19 cellular contexts compared by ENCODE assay signal in the genomic region with DNA sequence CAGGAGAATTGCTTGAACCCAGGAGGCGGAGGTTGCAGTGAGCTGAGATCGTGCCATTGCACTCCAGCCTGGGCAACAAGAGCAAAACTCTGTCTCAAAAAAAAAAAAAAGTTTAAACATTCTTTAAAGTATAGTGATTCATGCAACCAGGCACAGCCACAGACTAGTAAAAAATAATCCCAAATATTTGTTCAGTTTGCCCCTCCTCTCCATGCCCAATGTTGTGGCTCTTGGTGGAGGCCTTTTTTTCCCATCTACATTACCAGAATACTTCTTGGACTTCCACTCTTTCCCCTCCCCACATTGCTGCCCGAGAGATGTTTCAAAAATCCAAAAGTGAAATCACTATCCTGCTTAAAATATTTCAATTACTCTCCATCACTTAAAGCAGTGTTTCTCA. TPM values are rescaled to one million over a fixed set of nuclear protein-coding genes. Genes with fewer than 3 reads are reported as not detected.
DNase-seq lines count a peak whose midpoint lies in the region; ATAC-seq and TF ChIP-seq lines count a peak whose summit lies in the region.
"Had no signal": no experiment of that assay in that cellular context is flagged by ENCODE, and none has a peak within 500 bp of the region (broad histone marks: within the 10 kb centered on the region; RNA-seq: fewer than 3 reads in every experiment).

No MANE protein-coding gene starts in this region.

- no peak for TF ChIP-seq POLR2A in IMR-90 (IDR thresholded peaks at IDR 0.05; ENCODE audit: low read depth, low read length)
- TF ChIP-seq POLR2A in breast epithelium (IDR thresholded peaks at IDR 0.05): no peak

- H2BK15ac ChIP-seq in IMR-90 (ENCODE audit: low read depth, low read length): no peak overlapping the region

- POLR2A ChIA-PET in IMR-90 (lab: Charles Lee; ENCODE audit: unreplicated experiment): no interaction called here

- H3K79me2 ChIP-seq in smooth muscle cell (ENCODE audit: low read depth): no peaks in the 10 kb centered on the region

- H3K27ac ChIP-seq in IMR-90 (ENCODE audit: insufficient read depth, low read length) (no peak overlapping the region), smooth muscle cell (ENCODE audit: low read depth) (peak overlapping the region; percentile 76), breast epithelium (no peak overlapping the region)
- H3K27ac ChIP-seq: C4-2B, SK-N-MC had no signal

- TF ChIP-seq CTCF in IMR-90 (conservative IDR thresholded peaks at IDR 0.05; ENCODE audit: low read depth, low read length) (no peak), smooth muscle cell (IDR thresholded peaks at IDR 0.05; ENCODE audit: borderline replicate concordance, insufficient read depth, poor library complexity, severe bottlenecking) (no peak), breast epithelium (IDR thresholded peaks at IDR 0.05) (no peak)

- no peak overlapping the region for H4K5ac ChIP-seq in IMR-90 (ENCODE audit: low read depth, low read length)

- peaks cover 6% of the 10 kb centered on the region for H3K4me1 ChIP-seq in IMR-90 (ENCODE audit: control insufficient read depth, insufficient read depth, low read length)
- H3K4me1 ChIP-seq in smooth muscle cell (ENCODE audit: low read depth): peaks cover 10% of the 10 kb centered on the region
- H3K4me1 ChIP-seq in breast epithelium: peaks cover 0 to 5% of the 10 kb centered on the region in 2 donors
- H3K4me1 ChIP-seq: Caco-2 had no signal

- H3K9me1 ChIP-seq in IMR-90 (ENCODE audit: insufficient read depth, low read length): peaks cover 3% of the 10 kb centered on the region; the same call in 1 of the 2 replicates

- H3K4me2 ChIP-seq in IMR-90 (ENCODE audit: low read depth, low read length): no peak overlapping the region
- peak overlapping the region; percentile 68 for H3K4me2 ChIP-seq in smooth muscle cell

- H3K23ac ChIP-seq in IMR-90 (ENCODE audit: low read depth, low read length): 0 out of 2 replicates have a peak overlapping the region, but pooled peaks have one; percentile 29

- no peak overlapping the region for H3K4me3 ChIP-seq in IMR-90 (ENCODE audit: insufficient read depth, low read depth, low read length)
- no peak overlapping the region for H3K4me3 ChIP-seq in smooth muscle cell
- no peak overlapping the region for H3K4me3 ChIP-seq in breast epithelium
- H3K4me3 ChIP-seq: SK-N-MC had no signal

- BruUV-seq in IMR-90 (replicated peaks; lab: Mats Ljungman, UMichigan): no TSS peak

- no peaks in the 10 kb centered on the region for H4K20me1 ChIP-seq in IMR-90 (ENCODE audit: insufficient read depth, low read length)
- no peaks in the 10 kb centered on the region for H4K20me1 ChIP-seq in smooth muscle cell (ENCODE audit: low read depth)

- no peaks in the 10 kb centered on the region for H3K27me3 ChIP-seq in IMR-90 (ENCODE audit: control insufficient read depth, insufficient read depth, low read length)
- no peaks in the 10 kb centered on the region for H3K27me3 ChIP-seq in smooth muscle cell (ENCODE audit: low read depth)
- H3K27me3 ChIP-seq in breast epithelium: no peaks in the 10 kb centered on the region

- H3K9ac ChIP-seq in IMR-90 (ENCODE audit: low read depth, low read length) (no peak overlapping the region), smooth muscle cell (ENCODE audit: low read depth) (no peak overlapping the region)

- H2AK9ac ChIP-seq in IMR-90 (replicated peaks; ENCODE audit: low read depth, low read length, poor library complexity): no peak overlapping the region

- H3F3A ChIP-seq in smooth muscle cell (ENCODE audit: low read depth): peaks cover 19% of the 10 kb centered on the region

- H3K79me1 ChIP-seq in IMR-90 (ENCODE audit: low read depth in 1 of 2, low read length in 2 of 2): peaks cover 0 to 6% of the 10 kb centered on the region in 2 experiments; a peak in 1 of 4 replicates

- no peak overlapping the region for H2BK120ac ChIP-seq in IMR-90 (ENCODE audit: low read depth, low read length)

- no peak overlapping the region for H2AK5ac ChIP-seq in IMR-90 (ENCODE audit: low read depth, low read length)

- intact Hi-C loops in IMR-90 (cut with micrococcal nuclease): no loop called here
- intact Hi-C loops in breast epithelium (cut with DNase I; ENCODE audit: low total_unique reads): no loop called here

- H3K56ac ChIP-seq in IMR-90 (ENCODE audit: extremely low read depth, insufficient read depth, low read length): 0 out of 2 replicates have a peak overlapping the region, but pooled peaks have one; percentile 9

- dilution Hi-C loops in IMR-90 (cut with HindIII; ENCODE audit: low sequenced_read_pairs, unreplicated experiment): no loop called here

- ATAC-seq in IMR-90 (ENCODE audit: low read depth): peak; percentile 15
- ATAC-seq: T-cell had no signal

- TF ChIP-seq RAD21 in IMR-90 (IDR thresholded peaks at IDR 0.05; ENCODE audit: low read length): no peak

- H3K18ac ChIP-seq in IMR-90 (ENCODE audit: low read depth, low read length): no peak overlapping the region; the same call in 1 of the 2 replicates

- H2BK20ac ChIP-seq in IMR-90 (ENCODE audit: low read depth, low read length): peak overlapping the region; percentile 38; the same call in 1 of the 2 replicates

- in situ Hi-C loops in IMR-90 (cut with MboI; ENCODE audit: low sequenced_read_pairs): no loop called here

- CTCF ChIA-PET in IMR-90 (lab: Yijun Ruan, JAX): no interaction called here

- H3K4ac ChIP-seq in IMR-90 (ENCODE audit: low read depth, low read length): peak overlapping the region; percentile 31; the same call in 1 of the 2 replicates

- H3K9me3 ChIP-seq in IMR-90 (ENCODE audit: control insufficient read depth, insufficient read depth, low read length) (no peaks in the 10 kb centered on the region), smooth muscle cell (replicated peaks; ENCODE audit: low read depth) (no peaks in the 10 kb centered on the region), breast epithelium (no peaks in the 10 kb centered on the region)
- H3K9me3 ChIP-seq: Caco-2 had no signal

- H2BK5ac ChIP-seq in IMR-90 (ENCODE audit: low read depth, low read length, poor library complexity, severe bottlenecking): no peak overlapping the region

- H4K91ac ChIP-seq in IMR-90 (ENCODE audit: insufficient read depth, low read depth, low read length): no peak overlapping the region

- 0 out of 2 replicates have a peak overlapping the region, but pooled peaks have one; percentile 4 for H3K14ac ChIP-seq in IMR-90 (replicated peaks; ENCODE audit: low read depth, low read length)

- DNase-seq in EL (peak; percentile 64), IMR-90 (no peak), astrocyte of the hippocampus (ENCODE audit: low read depth, low spot score) (peak; percentile 30), smooth muscle cell (lab: John Stamatoyannopoulos, UW; ENCODE audit: unreplicated experiment) (no peak), GM19240 (ENCODE audit: insufficient read length, low spot score) (no peak), NCI-H187 (lab: John Stamatoyannopoulos, UW) (no peak), breast epithelium (ENCODE audit: low spot score in 2 of 2) (no peak), NCI-H2171 treated with DMSO at 0.1 percent for 48 hours (lab: John Stamatoyannopoulos, UW) (no peak)
- DNase-seq: Caco-2; DMS53; MV-4-11; NCI-H1436; NCI-H345; NCI-H526 treated with DMSO at 0.1 percent for 48 hours; NK-92 treated with Interleukin-12 subunit alpha and Interleukin-12 subunit beta, amount 100 ng/mL, for 24 hours; T-cell had no signal

- no peak overlapping the region for H2AFZ ChIP-seq in IMR-90 (replicated peaks; ENCODE audit: low read length, poor library complexity)
- H2AFZ ChIP-seq in smooth muscle cell (ENCODE audit: low read depth): no peak overlapping the region

- H3K36me3 ChIP-seq in IMR-90 (ENCODE audit: control insufficient read depth, insufficient read depth, low read length) (no peaks in the 10 kb centered on the region), smooth muscle cell (ENCODE audit: low read depth) (no peaks in the 10 kb centered on the region), breast epithelium (no peaks in the 10 kb centered on the region)

- WGBS in IMR-90 (ENCODE audit: extremely low coverage in 2 of 2, insufficient read length in 1 of 2), 2 experiments: no CpG with 5 or more reads among the region's 3 CpGs
- WGBS in smooth muscle cell (ENCODE audit: low lambda C conversion rate): 18% methylated on average over 3 of the region's 3 CpGs

- no peak overlapping the region for H4K8ac ChIP-seq in IMR-90 (ENCODE audit: low read depth in 2 of 2, low read length in 2 of 2)

TF ChIP-seq in IMR-90, 13 proteins besides CTCF, POLR2A, EP300 and RAD21 (continues in another document):
- TF ChIP-seq SMC3 (IDR thresholded peaks at IDR 0.05; ENCODE audit: low read depth, low read length) (no peak), BHLHE40 (IDR thresholded peaks at IDR 0.05; ENCODE audit: low read depth, low read length) (no peak), RCOR1 (IDR thresholded peaks at IDR 0.05; ENCODE audit: insufficient replicate concordance, low read length) (no peak), MAZ (IDR thresholded peaks at IDR 0.05; ENCODE audit: borderline replicate concordance, low read depth, low read length) (no peak)
- TF ChIP-seq, protein P1, sequence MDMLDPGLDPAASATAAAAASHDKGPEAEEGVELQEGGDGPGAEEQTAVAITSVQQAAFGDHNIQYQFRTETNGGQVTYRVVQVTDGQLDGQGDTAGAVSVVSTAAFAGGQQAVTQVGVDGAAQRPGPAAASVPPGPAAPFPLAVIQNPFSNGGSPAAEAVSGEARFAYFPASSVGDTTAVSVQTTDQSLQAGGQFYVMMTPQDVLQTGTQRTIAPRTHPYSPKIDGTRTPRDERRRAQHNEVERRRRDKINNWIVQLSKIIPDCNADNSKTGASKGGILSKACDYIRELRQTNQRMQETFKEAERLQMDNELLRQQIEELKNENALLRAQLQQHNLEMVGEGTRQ (IDR thresholded peaks at IDR 0.05; ENCODE audit: low read depth, low read length): no peak

RNA-seq across cellular contexts. Expression of a gene that starts 5.1 kb away (rescaled TPM):
- total RNA-seq in IMR-90 (2012; rRNA removed) (25.3 and 25.8 TPM in 2 replicates), smooth muscle cell (39.2 and 42.2 TPM in 2 replicates), breast epithelium (10 to 100 TPM; 26.7 to 33.5 (median 26.9) TPM)
- polyA plus RNA-seq in IMR-90 (2012; rRNA removed) (6.8 and 8.3 TPM in 2 replicates), smooth muscle cell (12.4 and 12.9 TPM in 2 replicates)
- polyA plus RNA-seq in IMR-90 (2012; cell fraction: cytosol; rRNA removed): 1.4 and 1.9 TPM in 2 replicates
- polyA plus RNA-seq in IMR-90 (2012; cell fraction: nucleus; rRNA removed; ENCODE audit: low replicate concordance): 2.6 and 17.9 TPM in 2 replicates

RNA-seq across cellular contexts. Expression of a gene that starts 37.3 kb away (rescaled TPM):
- 81.7 and 89.1 TPM in 2 replicates for total RNA-seq in IMR-90 (2012; rRNA removed)
- 28.0 and 33.7 TPM in 2 replicates for polyA plus RNA-seq in IMR-90 (2012; rRNA removed)
- 4.9 and 5.7 TPM in 2 replicates for polyA plus RNA-seq in IMR-90 (2012; cell fraction: cytosol; rRNA removed)
- 29.8 and 206 TPM in 2 replicates for polyA plus RNA-seq in IMR-90 (2012; cell fraction: nucleus; rRNA removed; ENCODE audit: low replicate concordance)
- total RNA-seq in smooth muscle cell: 39.0 and 42.1 TPM in 2 replicates
- polyA plus RNA-seq in smooth muscle cell: 9.3 and 13.2 TPM in 2 replicates
- 1 to 10 TPM in 1 of 3 donors, under 1 TPM in 2; under 0.01 to 1.8 (median 0.29) TPM for total RNA-seq in breast epithelium
- polyA plus RNA-seq: IgD-negative memory B cell had no signal

Comparison
In these comparisons a context has a peak if more than half of its experiments do, and no peak if none do; other contexts are left out.
1. DNase-seq: peak in EL (single experiment) and astrocyte of the hippocampus (single experiment); none in IMR-90 (single experiment), smooth muscle cell (single experiment), GM19240 (single experiment), NCI-H187 (0 of 2), breast epithelium (0 of 2) and NCI-H2171 treated with DMSO at 0.1 percent for 48 hours (single experiment).
2. RNA of a gene that starts 37.3 kb away (total RNA-seq): 81.7 to 89.1 TPM in IMR-90 and 39.0 to 42.1 TPM in smooth muscle cell; under 0.01 to 1.8 TPM in breast epithelium; every median in the first group is over 10 times any median in the second.